ENCODE assay signal across 26 cellular contexts in the genomic region with DNA sequence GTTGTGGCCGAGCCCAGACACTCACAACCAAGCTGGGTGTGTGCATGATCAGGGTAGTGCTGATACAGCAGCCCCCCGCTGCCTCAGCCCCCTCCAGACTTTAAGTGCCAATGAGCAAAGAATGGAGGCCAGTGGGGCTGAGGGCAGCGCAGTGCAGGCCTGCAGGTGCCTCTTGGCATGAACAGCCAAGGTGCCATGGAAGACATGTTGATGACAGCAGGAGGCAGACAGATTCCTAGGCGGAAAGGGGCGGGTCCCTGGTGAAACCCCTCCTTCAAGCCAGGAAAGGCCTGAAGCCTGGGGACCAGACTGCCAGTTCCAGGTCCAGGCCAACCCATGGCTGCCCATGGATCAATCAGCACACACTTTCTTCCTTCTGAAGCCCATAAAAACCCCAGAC.
"Had no signal": no experiment of that assay in that cellular context is flagged by ENCODE, and none has a peak within 500 bp of the region (broad histone marks: within the 10 kb centered on the region; RNA-seq: fewer than 3 reads in every experiment).

No MANE protein-coding gene starts in this region.

- H3K36me3 ChIP-seq: heart left ventricle, left lung, pancreas, prostate gland, tibial nerve had no signal

- H3K27ac ChIP-seq: heart left ventricle, left lung, pancreas, prostate gland, tibial nerve had no signal

- H3K4me3 ChIP-seq: heart left ventricle, left lung, lung, mucosa of descending colon, pancreas, prostate gland, tibial nerve had no signal

- H3K27me3 ChIP-seq: heart left ventricle, left lung, pancreas, tibial nerve had no signal

- H3K9me3 ChIP-seq: pancreas, prostate gland had no signal

- H3K4me1 ChIP-seq: left lung, pancreas, prostate gland had no signal

- FAIRE-seq: islet of Langerhans, kidney, pancreas, small intestine, urothelium cell line had no signal

- ATAC-seq: left colon; left lung; mucosa of descending colon; naive thymus-derived CD8-positive, alpha-beta T cell; pancreas; right cardiac atrium; stimulated activated naive B cell treated with anti-CD40 and anti-IgM and Interleukin-4, amounts not matched to agents 10 μg/mL and 1 μg/mL and 100 μg/mL, for 72 hours had no signal

- DNase-seq: glutamatergic neuron; heart left ventricle; hypothalamus; immature natural killer cell; kidney; left colon; left lung; midbrain; mucosa of descending colon; naive thymus-derived CD8-positive, alpha-beta T cell; nucleus accumbens; retina; right cardiac atrium; small intestine; stimulated activated CD4-positive, alpha-beta T cell treated with anti-CD3 and anti-CD28 coated beads, Interleukin-1b, Interleukin-23, amount 100 ng/mL, for 48 hours; stimulated activated CD4-positive, alpha-beta T cell treated with anti-CD3 and anti-CD28 coated beads, Interleukin-2, amount 100 ng/mL, for 48 hours; stimulated activated CD4-positive, alpha-beta T cell treated with anti-CD3 and anti-CD28 coated beads, Interleukin-4, amount 100 ng/mL, for 4 hours; stimulated activated CD8-positive, alpha-beta memory T cell treated with anti-CD3 and anti-CD28 coated beads, Interleukin-4, amount 100 ng/mL, for 48 hours; stimulated activated naive B cell treated with anti-CD40 and anti-IgM and Interleukin-4, amounts not matched to agents 10 μg/mL and 1 μg/mL and 100 μg/mL, for 72 hours; substantia nigra had no signal
